In genomic region chr22:50469377-50470305, GRCh38 we compare ENCODE assay signal across 9 cellular contexts. TPM values are rescaled to one million over a fixed set of nuclear protein-coding genes. Genes with fewer than 3 reads are reported as not detected.
DNase-seq lines count a peak whose midpoint lies in the region; ATAC-seq lines count a peak whose summit lies in the region.
"Had no signal": no experiment of that assay in that cellular context is flagged by ENCODE, and none has a peak within 500 bp of the region (broad histone marks: within the 10 kb centered on the region; RNA-seq: fewer than 3 reads in every experiment).

No MANE protein-coding gene starts in this region.

- intact Hi-C loops in left colon (cut with DNase I, micrococcal nuclease), result no loop called here

- DNase-seq in DMS79 (lab: John Stamatoyannopoulos, UW), result peak; percentile 52
- DNase-seq in HUDEP-2 (lab: John Stamatoyannopoulos, UW; ENCODE audit: unreplicated experiment in 76 of 76), result peak in 72 of 76 experiments; percentile 9 to 88 (median 70)
- peak; percentile 71 for DNase-seq in SKM-1 treated with dmso at 0.1 percent for 144 hours (lab: John Stamatoyannopoulos, UW; ENCODE audit: unreplicated experiment)
- DNase-seq in activated naive CD4-positive, alpha-beta T cell treated with anti-CD3 and anti-CD28 coated beads, Interleukin-2, amount 50 U/mL, for 16 hours, result peak; percentile 88
- DNase-seq in left colon, result peak; percentile 96 to 98
- peak; percentile 97 for DNase-seq in stimulated activated CD8-positive, alpha-beta memory T cell treated with anti-CD3 and anti-CD28 coated beads, Interleukin-7, amount 100 ng/mL, for 4 hours (ENCODE audit: low read depth in 2 of 2)
- no peak for DNase-seq in superior temporal gyrus (ENCODE audit: extremely low spot score)

- ATAC-seq in GM21381 (IDR thresholded peaks at IDR 0.05; ENCODE audit: unreplicated experiment) (peak; percentile 54), left colon (peak; percentile 80)

RNA-seq across cellular contexts. Expression of gene SBF1, which starts 5.2 kb away (rescaled TPM):
- 10 to 100 TPM; 69.2 to 80.1 TPM for total RNA-seq in left colon

RNA-seq across cellular contexts. Expression of gene ADM2, which starts 11.7 kb away (rescaled TPM):
- 1 to 10 TPM; 5.4 to 8.9 TPM for total RNA-seq in left colon
- total RNA-seq: tibial nerve had no signal

RNA-seq across cellular contexts. Expression of gene MIOX, which starts 17.0 kb away (rescaled TPM):
- not detected for total RNA-seq in left colon
- total RNA-seq: tibial nerve had no signal

RNA-seq across cellular contexts. Expression of gene LMF2, which starts 37.9 kb away (rescaled TPM):
- total RNA-seq in left colon, result 10 to 100 TPM; 58.7 to 59.3 TPM

RNA-seq across cellular contexts. Expression of gene NCAPH2, which starts 38.4 kb away (rescaled TPM):
- 10 to 100 TPM; 26.6 to 27.1 TPM for total RNA-seq in left colon
